In the genomic region with DNA sequence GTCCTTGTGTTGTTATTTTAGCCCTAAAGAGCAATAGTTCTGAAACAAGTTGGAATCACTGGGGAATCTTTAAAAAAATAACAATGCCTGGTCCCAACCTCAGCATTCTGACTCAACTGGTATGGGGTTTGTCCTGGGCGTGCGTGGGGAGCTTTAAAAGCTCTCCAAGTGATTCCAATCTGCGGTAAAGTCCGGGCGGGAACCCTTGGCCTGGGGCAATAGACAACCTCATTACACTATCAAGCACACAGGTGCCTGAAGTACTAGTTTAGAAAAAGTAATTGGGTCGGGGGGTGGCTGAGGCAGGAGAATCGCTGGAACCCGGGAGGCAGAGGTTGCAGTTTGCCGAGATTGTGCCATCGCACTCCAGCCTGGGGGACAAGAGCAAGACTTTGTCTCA, we compare ENCODE assay signal across 33 cellular contexts. TPM values are rescaled to one million over a fixed set of nuclear protein-coding genes. Genes with fewer than 3 reads are reported as not detected.
"Had no signal": no experiment of that assay in that cellular context is flagged by ENCODE, and none has a peak within 500 bp of the region (broad histone marks: within the 10 kb centered on the region; RNA-seq: fewer than 3 reads in every experiment).

No MANE protein-coding gene starts in this region.

- DNase-seq: activated CD4-positive, alpha-beta memory T cell treated with anti-CD3 and anti-CD28 coated beads for 36 hours; activated CD4-positive, alpha-beta T cell treated with anti-CD3 and anti-CD28 coated beads for 36 hours; activated CD4-positive, alpha-beta T cell treated with anti-CD3 and anti-CD28 coated beads, Interleukin-2, amount 10 ng/mL, durations not matched to agents 24 days and 14 days; activated CD4-positive, CD25-positive, alpha-beta regulatory T cell; activated CD4-positive, CD25-positive, alpha-beta regulatory T cell treated with anti-CD3 and anti-CD28 coated beads, Interleukin-2, amount 50 U/mL, for 72 hours; activated CD8-positive, alpha-beta memory T cell treated with anti-CD3 and anti-CD28 coated beads, Interleukin-2, amount 10 ng/mL, durations not matched to agents 7 days and 5 days; activated CD8-positive, alpha-beta memory T cell treated with anti-CD3 and anti-CD28 coated beads, Interleukin-2, amount 50 U/mL, for 4 hours; activated CD8-positive, alpha-beta T cell treated with anti-CD3 and anti-CD28 coated beads, Interleukin-2, amount 10 ng/mL, durations not matched to agents 7 days and 5 days; activated effector memory CD4-positive, alpha-beta T cell treated with anti-CD3 and anti-CD28 coated beads, Interleukin-2, amount 50 U/mL, for 16 hours; activated naive CD4-positive, alpha-beta T cell treated with anti-CD3 and anti-CD28 coated beads for 36 hours; activated naive CD8-positive, alpha-beta T cell treated with anti-CD3 and anti-CD28 coated beads for 36 hours; activated naive CD8-positive, alpha-beta T cell treated with anti-CD3 and anti-CD28 coated beads, Interleukin-2, amount 50 U/mL, for 24 hours; activated T-cell treated with anti-CD3 and anti-CD28 coated beads, Interleukin-2, amount 50 U/mL, for 1 hour; activated T-cell treated with anti-CD3 and anti-CD28 coated beads, Interleukin-2, amount 50 U/mL, for 48 hours; cortex of kidney; dermis blood vessel endothelial cell; effector CD4-positive, alpha-beta T cell; effector memory CD8-positive, alpha-beta T cell; foreskin fibroblast; gastrocnemius medialis; glutamatergic neuron; heart left ventricle; T-cell; T-helper 2 cell had no signal

- H3K27ac ChIP-seq: ascending aorta, epithelial cell of prostate, gastrocnemius medialis, heart left ventricle had no signal

- H3K4me1 ChIP-seq: ascending aorta had no signal

- ATAC-seq: activated CD4-positive, alpha-beta T cell treated with anti-CD3 and anti-CD28 coated beads for 36 hours; activated CD8-positive, alpha-beta memory T cell treated with anti-CD3 and anti-CD28 coated beads, Interleukin-2, amount 10 ng/mL, durations not matched to agents 7 days and 5 days; activated CD8-positive, alpha-beta T cell treated with anti-CD3 and anti-CD28 coated beads, Interleukin-2, amount 10 ng/mL, durations not matched to agents 7 days and 5 days; activated naive CD8-positive, alpha-beta T cell treated with anti-CD3 and anti-CD28 coated beads, Interleukin-2, amount 50 U/mL, for 24 hours; effector memory CD8-positive, alpha-beta T cell; gastrocnemius medialis; heart left ventricle; T-cell had no signal

- H3K9me3 ChIP-seq: ascending aorta, gastrocnemius medialis, heart left ventricle had no signal

- H3K4me3 ChIP-seq: ascending aorta, gastrocnemius medialis, heart left ventricle had no signal

- FAIRE-seq: bronchial epithelial cell, colon had no signal

- H3K27me3 ChIP-seq: ascending aorta, gastrocnemius medialis, heart left ventricle had no signal

RNA-seq across cellular contexts. Expression of a gene that starts 5.2 kb away (rescaled TPM):
- total RNA-seq: activated CD4-positive, alpha-beta memory T cell treated with anti-CD3 and anti-CD28 coated beads for 36 hours; activated CD4-positive, alpha-beta T cell treated with anti-CD3 and anti-CD28 coated beads for 36 hours; activated CD4-positive, alpha-beta T cell treated with anti-CD3 and anti-CD28 coated beads, Interleukin-2, amount 10 ng/mL, durations not matched to agents 24 days and 14 days; activated CD8-positive, alpha-beta memory T cell treated with anti-CD3 and anti-CD28 coated beads for 36 hours; activated CD8-positive, alpha-beta memory T cell treated with anti-CD3 and anti-CD28 coated beads, Interleukin-2, amount 10 ng/mL, durations not matched to agents 7 days and 5 days; activated CD8-positive, alpha-beta T cell treated with anti-CD3 and anti-CD28 coated beads, Interleukin-2, amount 10 ng/mL, durations not matched to agents 7 days and 5 days; activated naive CD4-positive, alpha-beta T cell treated with anti-CD3 and anti-CD28 coated beads for 36 hours; activated naive CD8-positive, alpha-beta T cell treated with anti-CD3 and anti-CD28 coated beads for 36 hours; activated T-helper 1 cell treated with anti-CD3 and anti-CD28 coated beads, Interleukin-12 subunit alpha, Interleukin-12 subunit beta, Interleukin-2, Interleukin-4 antibody, amounts not matched to agents 30 ng/mL and 10 ng/mL and 1 ng/mL, durations not matched to agents 14 hours and 24 hours and 36 hours; activated T-helper 2 cell treated with anti-CD3 and anti-CD28 coated beads, Interferon-gamma antibody, Interleukin-2, Interleukin-4, amounts not matched to agents 10 μg/mL and 5 μg/mL and 100 μg/mL, durations not matched to agents 14 hours and 24 hours and 36 hours; ascending aorta; bronchial epithelial cell; cardiac septum; chondrocyte; dermis blood vessel endothelial cell; gastrocnemius medialis; T-cell had no signal
- polyA plus RNA-seq: heart left ventricle had no signal
